ENCODE assay signal across 8 cellular contexts in genomic region chr4:107913283-107913899, GRCh38. TPM values are rescaled to one million over a fixed set of nuclear protein-coding genes. Genes with fewer than 3 reads are reported as not detected.
DNase-seq lines count a peak whose midpoint lies in the region; ATAC-seq, FAIRE-seq and TF ChIP-seq lines count a peak whose summit lies in the region.

No MANE protein-coding gene starts in this region.

- TF ChIP-seq POLR2A in erythroblast (IDR thresholded peaks at IDR 0.05; ENCODE audit: low read length), result no peak

- H3K27me3 Mint-ChIP-seq in naive B cell, result peaks cover 0 to 7% (median 0%) of the 10 kb centered on the region in 3 donors

- no peaks in the 10 kb centered on the region for H3K36me3 Mint-ChIP-seq in naive B cell

- no peak overlapping the region for H3K4me3 Mint-ChIP-seq in naive B cell

- DNase-seq in AG08395 (ENCODE audit: low spot score) (peak; percentile 62), H7 (peak; percentile 28), LNCaP clone FGC (ENCODE audit: low read depth) (peak; percentile 52), SW 1271 (lab: John Stamatoyannopoulos, UW) (peak; percentile 5 to 57), erythroblast (lab: John Stamatoyannopoulos, UW) (peak; percentile 60 to 74), naive B cell (peak; percentile 49)

- no peaks in the 10 kb centered on the region for H3K36me3 ChIP-seq in H7 (replicated peaks; ENCODE audit: control insufficient read depth, insufficient read depth, low read length)

- H3K27ac Mint-ChIP-seq in naive B cell, result no peak overlapping the region

- no peaks in the 10 kb centered on the region for H3K4me1 Mint-ChIP-seq in naive B cell

- peak; percentile 63 to 76 for ATAC-seq in naive B cell (ENCODE audit: low read depth in 2 of 2)
- no peak for ATAC-seq in GM21737 (IDR thresholded peaks at IDR 0.05; ENCODE audit: unreplicated experiment)

- TF ChIP-seq CTCF in LNCaP clone FGC (IDR thresholded peaks at IDR 0.05; ENCODE audit: control insufficient read depth, extremely low read depth, insufficient read depth), result peak; percentile 62

- H3K9me3 Mint-ChIP-seq in naive B cell, result peaks cover 0 to under 1% (median 0%) of the 10 kb centered on the region in 7 donors

- no peaks in the 10 kb centered on the region for H3K27me3 ChIP-seq in H7 (ENCODE audit: control insufficient read depth, insufficient read depth, low read length)

- FAIRE-seq in G401.6 (lab: Jason Lieb, UNC), result peak; percentile 94

- H3K4me3 ChIP-seq in H7 (ENCODE audit: insufficient read depth, low read depth, low read length) (no peak overlapping the region), LNCaP clone FGC (ENCODE audit: low read depth, low read length) (no peak overlapping the region)

RNA-seq across cellular contexts. Expression of gene CYP2U1, which starts 18.0 kb away (rescaled TPM):
- total RNA-seq in H7 (2014; rRNA removed; shearing (Covaris generic)), result 1.5 and 1.7 TPM in 2 replicates
- 10 to 100 TPM; 11.3 to 25.6 (median 14.6) TPM for polyA plus RNA-seq in naive B cell (ENCODE audit: low read depth in 6 of 6)
